ENCODE assay signal across 17 cellular contexts in genomic region chr9:81682797-81683196, GRCh38. TPM values are rescaled to one million over a fixed set of nuclear protein-coding genes. Genes with fewer than 3 reads are reported as not detected.
A peak's percentile ranks its signal among the peaks of the same experiment; 100 is the strongest.
DNase-seq lines count a peak whose midpoint lies in the region; ATAC-seq and TF ChIP-seq lines count a peak whose summit lies in the region.
"Had no signal": no experiment of that assay in that cellular context is flagged by ENCODE, and none has a peak within 500 bp of the region (broad histone marks: within the 10 kb centered on the region; RNA-seq: fewer than 3 reads in every experiment).

No MANE protein-coding gene starts in this region.

- H3K9me3 Mint-ChIP-seq in naive thymus-derived CD4-positive, alpha-beta T cell = no peaks in the 10 kb centered on the region
- H3K9me3 Mint-ChIP-seq in CD8-positive, alpha-beta memory T cell = no peaks in the 10 kb centered on the region
- H3K9me3 Mint-ChIP-seq in activated naive CD4-positive, alpha-beta T cell treated with anti-CD3 and anti-CD28 coated beads, Interleukin-2, amount 10 ng/mL, durations not matched to agents 7 days and 5 days = no peaks in the 10 kb centered on the region
- H3K9me3 Mint-ChIP-seq: activated B cell treated with CpG ODN at 0.5 μM for 24 hours; activated T-cell treated with anti-CD3 and anti-CD28 coated beads, Interleukin-2, amount 50 U/mL, for 24 hours had no signal

- H3K9me3 ChIP-seq in naive thymus-derived CD4-positive, alpha-beta T cell (ENCODE audit: control insufficient read depth in 2 of 3, low read length in 3 of 3) = no peaks in the 10 kb centered on the region
- no peaks in the 10 kb centered on the region for H3K9me3 ChIP-seq in CD8-positive, alpha-beta memory T cell (ENCODE audit: low read length)
- H3K9me3 ChIP-seq: breast epithelium, ovary had no signal

- peak; percentile 29 for DNase-seq in CD1c-positive myeloid dendritic cell (ENCODE audit: extremely low spot score)
- DNase-seq in NCI-H69 (lab: John Stamatoyannopoulos, UW) = peak; percentile 53
- DNase-seq in epithelial cell of esophagus (ENCODE audit: low read depth) = peak; percentile 11
- DNase-seq in naive thymus-derived CD4-positive, alpha-beta T cell = peak in 2 of 9 donors; percentile 10 to 17
- no peak for DNase-seq in NCI-H2227 treated with DMSO at 0.1 percent for 48 hours (lab: John Stamatoyannopoulos, UW)
- no peak for DNase-seq in occipital lobe (lab: John Stamatoyannopoulos, UW)
- no peak for DNase-seq in CD8-positive, alpha-beta memory T cell
- no peak for DNase-seq in activated naive CD4-positive, alpha-beta T cell treated with anti-CD3 and anti-CD28 coated beads, Interleukin-2, amount 10 ng/mL, durations not matched to agents 7 days and 5 days
- DNase-seq: activated B cell treated with CpG ODN at 0.5 μM for 24 hours; activated T-cell treated with anti-CD3 and anti-CD28 coated beads, Interleukin-2, amount 50 U/mL, for 24 hours; kidney; NCI-H774; ovary had no signal

- no peak overlapping the region for H3K27ac ChIP-seq in naive thymus-derived CD4-positive, alpha-beta T cell (ENCODE audit: low read depth, low read length)
- H3K27ac ChIP-seq in CD8-positive, alpha-beta memory T cell (ENCODE audit: low read depth, low read length) = no peak overlapping the region
- H3K27ac ChIP-seq: breast epithelium, HL-60, ovary, SK-N-MC had no signal

- no peak for TF ChIP-seq CTCF in epithelial cell of esophagus (IDR thresholded peaks at IDR 0.05; ENCODE audit: insufficient read depth, low read depth, low read length, missing control alignments)

- POLR2A ChIA-PET in naive thymus-derived CD4-positive, alpha-beta T cell (lab: Charles Lee) = no interaction called here
- POLR2A ChIA-PET in CD8-positive, alpha-beta memory T cell (lab: Charles Lee) = no interaction called here

- CTCF ChIA-PET in naive thymus-derived CD4-positive, alpha-beta T cell (lab: Charles Lee) = interaction anchor here (0.6 kb wide), 1 partner anchor 570 kb away, joined by 3 read pairs; no protein-coding TSS in a partner anchor
- CTCF ChIA-PET in CD8-positive, alpha-beta memory T cell (lab: Charles Lee) = no interaction called here
- CTCF ChIA-PET in activated naive CD4-positive, alpha-beta T cell treated with anti-CD3 and anti-CD28 coated beads, Interleukin-2, amount 10 ng/mL, durations not matched to agents 7 days and 5 days (lab: Charles Lee) = no interaction called here

- H3K36me3 ChIP-seq in naive thymus-derived CD4-positive, alpha-beta T cell (ENCODE audit: control insufficient read depth in 2 of 3, insufficient read depth in 3 of 3, low read length in 3 of 3) = no peaks in the 10 kb centered on the region
- H3K36me3 ChIP-seq in CD8-positive, alpha-beta memory T cell (ENCODE audit: insufficient read depth, low read length) = no peaks in the 10 kb centered on the region
- H3K36me3 ChIP-seq: breast epithelium, ovary had no signal

- intact Hi-C loops in naive thymus-derived CD4-positive, alpha-beta T cell (cut with micrococcal nuclease) = no loop called here

- H3K4me3 Mint-ChIP-seq in naive thymus-derived CD4-positive, alpha-beta T cell = peak overlapping the region in 6 of 10 donors; percentile 10 to 50 (median 14)
- peak overlapping the region in 3 of 7 donors; percentile 27 to 61 (median 38) for H3K4me3 Mint-ChIP-seq in CD8-positive, alpha-beta memory T cell
- H3K4me3 Mint-ChIP-seq in activated naive CD4-positive, alpha-beta T cell treated with anti-CD3 and anti-CD28 coated beads, Interleukin-2, amount 10 ng/mL, durations not matched to agents 7 days and 5 days = no peak overlapping the region
- H3K4me3 Mint-ChIP-seq: activated B cell treated with CpG ODN at 0.5 μM for 24 hours; activated T-cell treated with anti-CD3 and anti-CD28 coated beads, Interleukin-2, amount 50 U/mL, for 24 hours had no signal

- peaks cover 12 to 31% (median 17%) of the 10 kb centered on the region in 5 donors for H3K27me3 Mint-ChIP-seq in naive thymus-derived CD4-positive, alpha-beta T cell
- peaks cover 9 to 14% of the 10 kb centered on the region in 2 donors for H3K27me3 Mint-ChIP-seq in CD8-positive, alpha-beta memory T cell
- H3K27me3 Mint-ChIP-seq in activated naive CD4-positive, alpha-beta T cell treated with anti-CD3 and anti-CD28 coated beads, Interleukin-2, amount 10 ng/mL, durations not matched to agents 7 days and 5 days = no peaks in the 10 kb centered on the region
- H3K27me3 Mint-ChIP-seq: activated B cell treated with CpG ODN at 0.5 μM for 24 hours had no signal

- no peak overlapping the region for H3K27ac Mint-ChIP-seq in naive thymus-derived CD4-positive, alpha-beta T cell
- peak overlapping the region in 2 of 8 donors; percentile 49 to 87 for H3K27ac Mint-ChIP-seq in CD8-positive, alpha-beta memory T cell
- H3K27ac Mint-ChIP-seq in activated naive CD4-positive, alpha-beta T cell treated with anti-CD3 and anti-CD28 coated beads, Interleukin-2, amount 10 ng/mL, durations not matched to agents 7 days and 5 days = no peak overlapping the region
- H3K27ac Mint-ChIP-seq: activated B cell treated with CpG ODN at 0.5 μM for 24 hours; activated T-cell treated with anti-CD3 and anti-CD28 coated beads, Interleukin-2, amount 50 U/mL, for 24 hours had no signal

- H3K36me3 Mint-ChIP-seq in naive thymus-derived CD4-positive, alpha-beta T cell = peaks cover 0 to 4% (median 0%) of the 10 kb centered on the region in 5 donors
- H3K36me3 Mint-ChIP-seq in CD8-positive, alpha-beta memory T cell = peaks cover 0 to 7% (median 2%) of the 10 kb centered on the region in 3 donors
- H3K36me3 Mint-ChIP-seq in activated naive CD4-positive, alpha-beta T cell treated with anti-CD3 and anti-CD28 coated beads, Interleukin-2, amount 10 ng/mL, durations not matched to agents 7 days and 5 days = no peaks in the 10 kb centered on the region

- peaks cover 0 to 15% (median 10%) of the 10 kb centered on the region in 7 donors for H3K4me1 Mint-ChIP-seq in naive thymus-derived CD4-positive, alpha-beta T cell
- H3K4me1 Mint-ChIP-seq in CD8-positive, alpha-beta memory T cell = peaks cover 0 to 15% (median 10%) of the 10 kb centered on the region in 3 donors
- H3K4me1 Mint-ChIP-seq in activated naive CD4-positive, alpha-beta T cell treated with anti-CD3 and anti-CD28 coated beads, Interleukin-2, amount 10 ng/mL, durations not matched to agents 7 days and 5 days = peaks cover 15% of the 10 kb centered on the region
- H3K4me1 Mint-ChIP-seq: CD14-positive monocyte had no signal

- H3K4me3 ChIP-seq in epithelial cell of esophagus (ENCODE audit: low read length) = no peak overlapping the region
- no peak overlapping the region for H3K4me3 ChIP-seq in naive thymus-derived CD4-positive, alpha-beta T cell (ENCODE audit: low read length)
- H3K4me3 ChIP-seq in CD8-positive, alpha-beta memory T cell (ENCODE audit: low read length) = no peak overlapping the region
- H3K4me3 ChIP-seq: ovary, SK-N-MC had no signal

- ATAC-seq in naive thymus-derived CD4-positive, alpha-beta T cell = peak; percentile 30

- H3K4me1 ChIP-seq in naive thymus-derived CD4-positive, alpha-beta T cell (ENCODE audit: control insufficient read depth in 2 of 2, insufficient read depth in 2 of 2, low read length in 2 of 2) = no peaks in the 10 kb centered on the region
- peaks cover 3% of the 10 kb centered on the region for H3K4me1 ChIP-seq in CD8-positive, alpha-beta memory T cell (ENCODE audit: insufficient read depth, low read length)

- H3K27me3 ChIP-seq in naive thymus-derived CD4-positive, alpha-beta T cell (ENCODE audit: control insufficient read depth in 2 of 2, insufficient read depth in 2 of 2, low read length in 2 of 2) = no peaks in the 10 kb centered on the region
- peaks cover 4% of the 10 kb centered on the region for H3K27me3 ChIP-seq in CD8-positive, alpha-beta memory T cell (ENCODE audit: insufficient read depth, low read length, poor library complexity, severe bottlenecking)
- H3K27me3 ChIP-seq: breast epithelium, ovary had no signal

RNA-seq across cellular contexts. Expression of gene TLE1, which starts 6.5 kb away (rescaled TPM):
- 1 to 10 TPM in 4 of 5 experiments, not detected in 1; 1.2 to 7.1 (median 2.0) TPM for total RNA-seq in naive thymus-derived CD4-positive, alpha-beta T cell
- 1 to 10 TPM in 1 of 2 donors, under 1 TPM in 1; 0.46 to 3.5 TPM for polyA plus RNA-seq in naive thymus-derived CD4-positive, alpha-beta T cell
- 49.4 TPM for total RNA-seq in occipital lobe
- total RNA-seq in CD8-positive, alpha-beta memory T cell = under 1 TPM; 0.13 to 0.33 TPM
- 25.1 TPM for polyA plus RNA-seq in CD8-positive, alpha-beta memory T cell

Comparison
In these comparisons a context has a peak if more than half of its experiments do, and no peak if none do; other contexts are left out.
1. DNase-seq: peak in CD1c-positive myeloid dendritic cell (single experiment), NCI-H69 (single experiment) and epithelial cell of esophagus (single experiment); none in NCI-H2227 treated with DMSO at 0.1 percent for 48 hours (single experiment), occipital lobe (single experiment), CD8-positive, alpha-beta memory T cell (0 of 5) and activated naive CD4-positive, alpha-beta T cell treated with anti-CD3 and anti-CD28 coated beads, Interleukin-2, amount 10 ng/mL, durations not matched to agents 7 days and 5 days (single experiment).